Comparison of ENCODE assay signal across 8 cellular contexts in genomic region chr14:39432179-39432618, GRCh38. TPM values are rescaled to one million over a fixed set of nuclear protein-coding genes. Genes with fewer than 3 reads are reported as not detected.
DNase-seq lines count a peak whose midpoint lies in the region; ATAC-seq, FAIRE-seq and TF ChIP-seq lines count a peak whose summit lies in the region.

Gene FBXO33 (minus strand): TSS chr14:39432433. CDS start chr14:39432162, 271 bp downstream.

- intact Hi-C loops in kidney (cut with DNase I) = no loop called here

- H3K4me3 ChIP-seq in AG09309 (ENCODE audit: control insufficient read depth, low read depth, low read length) = peak within 1 kb of the TSS; percentile 94
- H3K4me3 ChIP-seq in kidney (ENCODE audit: low read length in 2 of 2) = peak within 1 kb of the TSS; percentile 93 to 94

- TF ChIP-seq CTCF in AG09309 (IDR thresholded peaks at IDR 0.05; ENCODE audit: control insufficient read depth, insufficient read depth, low read depth, low read length, missing control alignments) (no peak), kidney (IDR thresholded peaks at IDR 0.05; ENCODE audit: borderline replicate concordance, extremely low read depth, insufficient read depth) (no peak)

- DNase-seq in AG09309 (ENCODE audit: low read depth) (peak; percentile 89), NCI-H460 (ENCODE audit: extremely low read depth, low read depth) (peak; percentile 94), cerebellar nuclear complex (lab: John Stamatoyannopoulos, UW) (peak; percentile 87 to 90), kidney (peak; percentile 99)
- DNase-seq in activated CD4-positive, alpha-beta T cell treated with anti-CD3 and anti-CD28 coated beads for 1 hour = peak; percentile 96
- DNase-seq in stimulated activated CD4-positive, alpha-beta T cell treated with anti-CD3 and anti-CD28 coated beads, Interleukin-15, amount 100 ng/mL, for 1 hour (ENCODE audit: low read depth in 1 of 2, low spot score in 1 of 2) = peak; percentile 92 to 94

- H3K36me3 ChIP-seq in kidney (ENCODE audit: control insufficient read depth in 1 of 2, insufficient read depth in 2 of 2, low read length in 2 of 2) = no peaks in the 10 kb centered on the region

- H3K9ac ChIP-seq in kidney (ENCODE audit: low read length in 2 of 2) = peak within 1 kb of the TSS; percentile 86 to 91

- no peak for FAIRE-seq in kidney (lab: Jason Lieb, UNC)

- H3K9me3 ChIP-seq in kidney (ENCODE audit: control insufficient read depth in 1 of 2, low read length in 2 of 2) = no peaks in the 10 kb centered on the region

- peak; percentile 88 for ATAC-seq in HG03432 (IDR thresholded peaks at IDR 0.05; ENCODE audit: unreplicated experiment)

- H3K4me1 ChIP-seq in kidney (ENCODE audit: control insufficient read depth in 1 of 2, insufficient read depth in 1 of 2, low read depth in 1 of 2, low read length in 2 of 2) = peaks cover 5 to 12% of the 10 kb centered on the region in 2 donors

- TF ChIP-seq POLR2A in GM19099 (IDR thresholded peaks at IDR 0.05; ENCODE audit: extremely low read depth, insufficient read length, low read depth) = peak; percentile 4

- H3K27ac ChIP-seq in kidney (ENCODE audit: low read depth in 2 of 2, low read length in 2 of 2) = peak within 1 kb of the TSS; percentile 91 to 100

RNA-seq across cellular contexts. Expression of gene FBXO33, which starts in this region (rescaled TPM):
- total RNA-seq in NCI-H460 (2014; rRNA removed; shearing (Covaris generic)) = 12.6 and 14.0 TPM in 2 replicates
- polyA plus RNA-seq in NCI-H460 (2014; cell fraction: nucleus; rRNA removed) = 12.8 and 15.1 TPM in 2 replicates
- total RNA-seq in kidney = 11.2 TPM
- 6.5 TPM for polyA plus RNA-seq in kidney (ENCODE audit: insufficient read depth, low read depth, low replicate concordance)

Comparison
In these comparisons a context has a peak if more than half of its experiments do, and no peak if none do; other contexts are left out.
1. Peak in every context shown above with its lines: DNase-seq, ATAC-seq, H3K4me3 ChIP-seq and H3K27ac ChIP-seq.